12 cellular contexts compared by ENCODE assay signal in the genomic region with DNA sequence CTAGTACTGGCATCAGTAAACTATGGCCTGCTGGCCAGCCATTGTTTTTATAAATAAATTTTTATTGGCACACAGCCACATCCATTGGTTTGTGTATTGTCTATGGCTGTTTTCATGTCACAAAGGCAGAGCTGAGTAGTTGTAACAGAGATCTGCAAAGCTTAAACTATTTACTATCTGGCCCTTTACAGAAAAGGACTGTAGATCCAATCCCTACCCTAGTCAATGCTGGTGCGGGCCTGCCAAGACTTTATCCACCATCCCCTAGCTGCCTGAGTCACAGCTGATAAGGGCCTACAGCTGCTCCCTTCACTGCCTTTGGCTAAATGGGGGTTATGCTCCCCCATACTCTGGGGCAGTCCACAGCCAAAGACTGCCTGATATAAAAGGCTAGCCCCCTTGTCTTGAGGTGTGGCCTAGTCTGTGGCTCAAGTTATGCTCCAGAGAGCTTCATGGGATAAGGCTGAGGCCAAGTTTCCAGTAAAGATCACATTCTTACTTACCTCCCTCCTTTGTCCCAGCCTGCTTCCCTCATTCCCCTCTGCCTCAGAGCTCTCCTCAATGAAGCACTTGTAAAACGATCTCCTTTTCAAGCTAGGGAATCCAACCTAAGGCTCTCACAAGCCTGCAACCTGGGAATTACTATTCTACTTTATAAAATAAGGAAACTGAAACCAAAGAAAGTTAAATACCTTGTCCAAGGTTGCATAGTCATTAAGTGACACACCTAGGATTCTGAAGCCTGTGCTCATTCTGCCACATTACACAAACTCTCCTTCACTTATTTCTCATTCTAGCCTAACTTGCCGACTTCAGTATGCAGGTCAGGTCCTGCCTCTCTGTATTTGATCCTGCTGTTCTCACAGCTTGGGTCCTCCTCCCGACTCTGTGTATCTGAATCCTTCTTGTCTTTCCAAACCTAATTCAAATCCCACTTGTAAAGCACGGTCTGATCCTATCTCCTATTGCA. TPM values are rescaled to one million over a fixed set of nuclear protein-coding genes. Genes with fewer than 3 reads are reported as not detected.
A peak's percentile ranks its signal among the peaks of the same experiment; 100 is the strongest.
DNase-seq lines count a peak whose midpoint lies in the region; ATAC-seq and TF ChIP-seq lines count a peak whose summit lies in the region.
"Had no signal": no experiment of that assay in that cellular context is flagged by ENCODE, and none has a peak within 500 bp of the region (broad histone marks: within the 10 kb centered on the region; RNA-seq: fewer than 3 reads in every experiment).

No MANE protein-coding gene starts in this region.

- peak; percentile 65 for ATAC-seq in body of pancreas
- peak; percentile 98 for ATAC-seq in left ventricle myocardium superior

- H3K4ac ChIP-seq in trophoblast cell (ENCODE audit: low read depth, low read length): no peak overlapping the region

- H3K79me1 ChIP-seq in trophoblast cell (ENCODE audit: low read length): no peaks in the 10 kb centered on the region

- H3K9me3 ChIP-seq in body of pancreas (no peaks in the 10 kb centered on the region), trophoblast cell (ENCODE audit: insufficient read depth, low read depth, low read length) (no peaks in the 10 kb centered on the region)

- H3K27me3 ChIP-seq in body of pancreas: no peaks in the 10 kb centered on the region
- H3K27me3 ChIP-seq in trophoblast cell (ENCODE audit: insufficient read depth, low read length): no peaks in the 10 kb centered on the region

- no peak overlapping the region for H4K91ac ChIP-seq in trophoblast cell (ENCODE audit: low read depth, low read length)

- intact Hi-C loops in body of pancreas (cut with DNase I) (no loop called here), left ventricle myocardium superior (cut with micrococcal nuclease) (no loop called here)

- no peak overlapping the region for H3K18ac ChIP-seq in trophoblast cell (ENCODE audit: low read length)

- no peak overlapping the region for H2BK12ac ChIP-seq in trophoblast cell (ENCODE audit: low read length)

- H3K27ac ChIP-seq in body of pancreas (peak overlapping the region in 3 of 4 donors; percentile 28 to 48 (median 44)), trophoblast cell (ENCODE audit: low read depth, low read length) (no peak overlapping the region)

- TF ChIP-seq POLR2A in body of pancreas (IDR thresholded peaks at IDR 0.05): no peak

- no peaks in the 10 kb centered on the region for H3K36me3 ChIP-seq in body of pancreas (replicated peaks in 1 of 2; ENCODE audit: insufficient read depth in 1 of 2, low read depth in 2 of 2)
- no peaks in the 10 kb centered on the region for H3K36me3 ChIP-seq in trophoblast cell (ENCODE audit: control insufficient read depth in 1 of 2, insufficient read depth in 2 of 2, low read length in 2 of 2)

- no peaks in the 10 kb centered on the region for H3K79me2 ChIP-seq in trophoblast cell (ENCODE audit: control insufficient read depth, insufficient read depth, low read length, poor library complexity)

- H3K4me2 ChIP-seq in trophoblast cell (ENCODE audit: low read length): no peak overlapping the region

- no peak overlapping the region for H3K14ac ChIP-seq in trophoblast cell (ENCODE audit: low read length)

- H4K12ac ChIP-seq in trophoblast cell (ENCODE audit: low read depth, low read length): no peak overlapping the region

- 54 to 63% methylated on average over 5 of the region's 5 CpGs for WGBS in body of pancreas, 2 donors
- no CpG with 5 or more reads among the region's 5 CpGs for WGBS in trophoblast cell (ENCODE audit: extremely low coverage, insufficient coverage, insufficient read length)

- DNase-seq in HUDEP-2 (lab: John Stamatoyannopoulos, UW; ENCODE audit: unreplicated experiment in 76 of 76): peak in 75 of 76 experiments; percentile 8 to 94 (median 75)
- peak; percentile 13 to 61 (median 31) for DNase-seq in body of pancreas
- DNase-seq in left ventricle myocardium superior: peak; percentile 54
- DNase-seq in trophoblast cell: peak; percentile 52 to 71
- DNase-seq in NK-92 treated with Interleukin-12 subunit alpha and Interleukin-12 subunit beta, amount 100 ng/mL, for 24 hours (lab: John Stamatoyannopoulos, UW): no peak
- no peak for DNase-seq in NCI-H2081 (lab: John Stamatoyannopoulos, UW)
- DNase-seq in HuH-7.5 (ENCODE audit: low spot score): no peak
- no peak for DNase-seq in activated T-cell treated with anti-CD3 and anti-CD28 coated beads, Interleukin-2, amount 50 U/mL, for 1 hour
- DNase-seq: activated CD8-positive, alpha-beta memory T cell treated with anti-CD3 and anti-CD28 coated beads, Interleukin-2, amount 50 U/mL, for 48 hours; AML-193; NCI-H510A treated with DMSO at 0.1 percent for 48 hours had no signal

- TF ChIP-seq CTCF in body of pancreas (IDR thresholded peaks at IDR 0.05): no peak

- H2BK120ac ChIP-seq in trophoblast cell (ENCODE audit: insufficient read depth, low read length, poor library complexity): no peak overlapping the region

- no peak overlapping the region for H2AFZ ChIP-seq in trophoblast cell (ENCODE audit: insufficient read depth, low read length, poor library complexity)

- no peak overlapping the region for H2BK5ac ChIP-seq in trophoblast cell (ENCODE audit: low read depth, low read length, poor library complexity)

- no peak overlapping the region for H3K9ac ChIP-seq in trophoblast cell (ENCODE audit: low read length)

- H3K23ac ChIP-seq in trophoblast cell (ENCODE audit: low read length): no peak overlapping the region

- H2AK5ac ChIP-seq in trophoblast cell (ENCODE audit: low read length): no peak overlapping the region

- no peaks in the 10 kb centered on the region for H3K4me1 ChIP-seq in body of pancreas
- H3K4me1 ChIP-seq in trophoblast cell (ENCODE audit: control insufficient read depth in 1 of 2, insufficient read depth in 2 of 2, low read length in 2 of 2): no peaks in the 10 kb centered on the region

- no peak overlapping the region for H3K4me3 ChIP-seq in body of pancreas
- no peak overlapping the region for H3K4me3 ChIP-seq in trophoblast cell (ENCODE audit: low read depth, low read length)

- H4K8ac ChIP-seq in trophoblast cell (ENCODE audit: low read depth, low read length): no peak overlapping the region

RNA-seq across cellular contexts. Expression of a gene that starts 20.7 kb away (rescaled TPM):
- total RNA-seq in body of pancreas: 10 to 100 TPM in 1 of 2 donors, 1 to 10 TPM in 1; 6.2 to 17.5 TPM
- 12.7 TPM for total RNA-seq in left ventricle myocardium superior
- 2.5 and 2.6 TPM in 2 replicates for polyA plus RNA-seq in trophoblast cell (2013)
- total RNA-seq: neural crest cell had no signal

Comparison
In these comparisons a context has a peak if more than half of its experiments do, and no peak if none do; other contexts are left out.
1. DNase-seq: peak in HUDEP-2 (75 of 76), body of pancreas (4 of 4), left ventricle myocardium superior (single experiment) and trophoblast cell (2 of 2); none in NK-92 treated with Interleukin-12 subunit alpha and Interleukin-12 subunit beta, amount 100 ng/mL, for 24 hours (single experiment), NCI-H2081 (0 of 2), HuH-7.5 (single experiment) and activated T-cell treated with anti-CD3 and anti-CD28 coated beads, Interleukin-2, amount 50 U/mL, for 1 hour (single experiment).